Comparison of ENCODE assay signal across 25 cellular contexts in genomic region chr17:49925916-49926315, GRCh38. TPM values are rescaled to one million over a fixed set of nuclear protein-coding genes. Genes with fewer than 3 reads are reported as not detected.
"Had no signal": no experiment of that assay in that cellular context is flagged by ENCODE, and none has a peak within 500 bp of the region (broad histone marks: within the 10 kb centered on the region; RNA-seq: fewer than 3 reads in every experiment).

No MANE protein-coding gene starts in this region.

- DNase-seq: activated CD4-positive, alpha-beta T cell treated with anti-CD3 and anti-CD28 coated beads for 36 hours; activated CD4-positive, alpha-beta T cell treated with anti-CD3 and anti-CD28 coated beads, Interleukin-2, amount 50 U/mL, for 48 hours; activated CD8-positive, alpha-beta memory T cell treated with anti-CD3 and anti-CD28 coated beads, Interleukin-2, amount 10 ng/mL, durations not matched to agents 7 days and 5 days; activated naive CD4-positive, alpha-beta T cell treated with Interleukin-2 at 50 U/mL for 16 hours; activated naive CD8-positive, alpha-beta T cell treated with anti-CD3 and anti-CD28 coated beads, Interleukin-2, amount 10 ng/mL, durations not matched to agents 7 days and 5 days; activated T-cell treated with anti-CD3 and anti-CD28 coated beads, Interleukin-2, amount 50 U/mL, for 1 hour; effector CD4-positive, alpha-beta T cell; esophagus squamous epithelium; foreskin keratinocyte; kidney; right lobe of liver; stimulated activated CD4-positive, alpha-beta T cell treated with anti-CD3 and anti-CD28 coated beads, Interleukin-4, amount 100 ng/mL, for 1 hour; upper lobe of right lung had no signal

- H3K4me3 Mint-ChIP-seq: activated CD4-positive, alpha-beta T cell treated with anti-CD3 and anti-CD28 coated beads for 36 hours; activated CD8-positive, alpha-beta memory T cell treated with anti-CD3 and anti-CD28 coated beads, Interleukin-2, amount 10 ng/mL, durations not matched to agents 7 days and 5 days; activated naive CD8-positive, alpha-beta T cell treated with anti-CD3 and anti-CD28 coated beads, Interleukin-2, amount 10 ng/mL, durations not matched to agents 7 days and 5 days; activated T-helper 17 cell treated with anti-CD3 and anti-CD28 coated beads, Interleukin-2, amount 50 U/mL, for 72 hours; brain; central memory CD8-positive, alpha-beta T cell; neural crest cell; stimulated activated effector memory CD8-positive, alpha-beta T cell treated with anti-CD3 and anti-CD28 coated beads, Interleukin-12 subunit alpha, Interleukin-12 subunit beta, amount 100 ng/mL, for 72 hours; WTC11 had no signal

- ATAC-seq: activated CD4-positive, alpha-beta T cell treated with anti-CD3 and anti-CD28 coated beads for 36 hours; activated CD8-positive, alpha-beta memory T cell treated with anti-CD3 and anti-CD28 coated beads, Interleukin-2, amount 10 ng/mL, durations not matched to agents 7 days and 5 days; activated T-helper 17 cell treated with anti-CD3 and anti-CD28 coated beads, Interleukin-2, amount 50 U/mL, for 72 hours; foreskin keratinocyte; left lung; right lobe of liver; stimulated activated effector memory CD8-positive, alpha-beta T cell treated with anti-CD3 and anti-CD28 coated beads, Interleukin-12 subunit alpha, Interleukin-12 subunit beta, amount 100 ng/mL, for 72 hours; upper lobe of right lung; WTC11 had no signal

- H3K27ac Mint-ChIP-seq: activated CD4-positive, alpha-beta T cell treated with anti-CD3 and anti-CD28 coated beads for 36 hours; activated CD8-positive, alpha-beta memory T cell treated with anti-CD3 and anti-CD28 coated beads, Interleukin-2, amount 10 ng/mL, durations not matched to agents 7 days and 5 days; activated naive CD8-positive, alpha-beta T cell treated with anti-CD3 and anti-CD28 coated beads, Interleukin-2, amount 10 ng/mL, durations not matched to agents 7 days and 5 days; activated T-helper 17 cell treated with anti-CD3 and anti-CD28 coated beads, Interleukin-2, amount 50 U/mL, for 72 hours; brain; stimulated activated effector memory CD8-positive, alpha-beta T cell treated with anti-CD3 and anti-CD28 coated beads, Interleukin-12 subunit alpha, Interleukin-12 subunit beta, amount 100 ng/mL, for 72 hours; WTC11 had no signal

- FAIRE-seq: kidney, TTC549 had no signal

- H3K4me1 Mint-ChIP-seq: activated CD4-positive, alpha-beta T cell treated with anti-CD3 and anti-CD28 coated beads for 36 hours; activated CD8-positive, alpha-beta memory T cell treated with anti-CD3 and anti-CD28 coated beads, Interleukin-2, amount 10 ng/mL, durations not matched to agents 7 days and 5 days; activated naive CD8-positive, alpha-beta T cell treated with anti-CD3 and anti-CD28 coated beads, Interleukin-2, amount 10 ng/mL, durations not matched to agents 7 days and 5 days; activated T-helper 17 cell treated with anti-CD3 and anti-CD28 coated beads, Interleukin-2, amount 50 U/mL, for 72 hours; brain; central memory CD8-positive, alpha-beta T cell; stimulated activated effector memory CD8-positive, alpha-beta T cell treated with anti-CD3 and anti-CD28 coated beads, Interleukin-12 subunit alpha, Interleukin-12 subunit beta, amount 100 ng/mL, for 72 hours; WTC11 had no signal

- H3K36me3 ChIP-seq: esophagus squamous epithelium, left lung, prostate gland, right lobe of liver, upper lobe of right lung had no signal

- H3K4me1 ChIP-seq: esophagus squamous epithelium, foreskin keratinocyte, left lung, prostate gland, right lobe of liver, upper lobe of right lung had no signal

- H3K27me3 ChIP-seq: right lobe of liver had no signal

- H3K4me2 ChIP-seq: smooth muscle cell had no signal

- H3K27ac ChIP-seq: coronary artery, esophagus squamous epithelium, foreskin keratinocyte, left lung, prostate gland, right lobe of liver, SK-N-MC, upper lobe of right lung had no signal

- H3K36me3 Mint-ChIP-seq: activated CD8-positive, alpha-beta memory T cell treated with anti-CD3 and anti-CD28 coated beads, Interleukin-2, amount 10 ng/mL, durations not matched to agents 7 days and 5 days; activated naive CD8-positive, alpha-beta T cell treated with anti-CD3 and anti-CD28 coated beads, Interleukin-2, amount 10 ng/mL, durations not matched to agents 7 days and 5 days; brain; stimulated activated effector memory CD8-positive, alpha-beta T cell treated with anti-CD3 and anti-CD28 coated beads, Interleukin-12 subunit alpha, Interleukin-12 subunit beta, amount 100 ng/mL, for 72 hours; WTC11 had no signal

- H3K9me3 Mint-ChIP-seq: activated naive CD8-positive, alpha-beta T cell treated with anti-CD3 and anti-CD28 coated beads, Interleukin-2, amount 10 ng/mL, durations not matched to agents 7 days and 5 days; activated T-helper 17 cell treated with anti-CD3 and anti-CD28 coated beads, Interleukin-2, amount 50 U/mL, for 72 hours; central memory CD8-positive, alpha-beta T cell; neural crest cell; stimulated activated effector memory CD8-positive, alpha-beta T cell treated with anti-CD3 and anti-CD28 coated beads, Interleukin-12 subunit alpha, Interleukin-12 subunit beta, amount 100 ng/mL, for 72 hours; WTC11 had no signal

- H3K9me3 ChIP-seq: esophagus squamous epithelium, left lung, prostate gland, right lobe of liver, upper lobe of right lung had no signal

- H3K4me3 ChIP-seq: coronary artery, esophagus squamous epithelium, left lung, prostate gland, right lobe of liver, SK-N-MC, smooth muscle cell, upper lobe of right lung had no signal

RNA-seq across cellular contexts. Expression of gene DLX4, which starts 43.1 kb away (rescaled TPM):
- total RNA-seq: prostate gland, right lobe of liver, smooth muscle cell had no signal
